Comparison of ENCODE assay signal across 21 cellular contexts in the genomic region with DNA sequence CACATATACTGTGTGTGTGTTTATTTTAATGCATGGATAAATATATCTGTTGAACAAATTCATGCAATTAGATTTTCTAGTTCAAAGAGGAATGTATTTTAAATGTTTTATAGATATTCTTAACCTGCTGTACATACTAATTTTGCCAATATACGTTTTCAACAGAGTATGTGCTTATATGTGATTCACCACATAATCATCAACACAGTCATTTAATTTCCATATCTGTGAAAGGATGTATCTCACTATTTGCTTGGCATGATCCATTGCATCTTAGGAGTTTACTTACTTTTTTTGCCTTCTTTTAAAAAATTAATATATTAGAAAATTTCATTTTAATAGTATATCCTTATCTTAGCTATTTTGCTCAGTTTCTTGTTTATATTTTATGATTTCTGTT.
A peak's percentile ranks its signal among the peaks of the same experiment; 100 is the strongest.
DNase-seq lines count a peak whose midpoint lies in the region; ATAC-seq, FAIRE-seq and TF ChIP-seq lines count a peak whose summit lies in the region.
"Had no signal": no experiment of that assay in that cellular context is flagged by ENCODE, and none has a peak within 500 bp of the region (broad histone marks: within the 10 kb centered on the region; RNA-seq: fewer than 3 reads in every experiment).

No MANE protein-coding gene starts in this region.

- CTCF ChIA-PET in IMR-90 (lab: Yijun Ruan, JAX) (no interaction called here), GM10248 (lab: Yijun Ruan, JAX) (interaction anchor here (1.5 to 2.7 kb wide), 2 partner anchors 8 to 120 kb away, joined by 3 to 7 read pairs; no protein-coding TSS in a partner anchor)

- H3K79me1 ChIP-seq in IMR-90 (ENCODE audit: low read depth in 1 of 2, low read length in 2 of 2) = no peaks in the 10 kb centered on the region

- no peak overlapping the region for H2BK120ac ChIP-seq in IMR-90 (ENCODE audit: low read depth, low read length)

- ATAC-seq in IMR-90 (ENCODE audit: low read depth) = no peak; the same call in 1 of the 2 replicates

- H3K4me3 ChIP-seq in IMR-90 (ENCODE audit: insufficient read depth, low read depth, low read length) = no peak overlapping the region
- H3K4me3 ChIP-seq in bronchial epithelial cell (ENCODE audit: low read depth, low read length) = no peak overlapping the region
- H3K4me3 ChIP-seq: BLaER1 had no signal

- no peak overlapping the region for H3K4me3 Mint-ChIP-seq in nephron progenitor cell
- H3K4me3 Mint-ChIP-seq: CD14-positive monocyte; CD4-positive, alpha-beta memory T cell; IgD-negative memory B cell had no signal

- H4K20me1 ChIP-seq in IMR-90 (ENCODE audit: insufficient read depth, low read length) = no peaks in the 10 kb centered on the region
- H4K20me1 ChIP-seq: BLaER1 had no signal

- H3K4me2 ChIP-seq in IMR-90 (ENCODE audit: low read depth, low read length) = no peak overlapping the region
- H3K4me2 ChIP-seq: BLaER1 had no signal

- TF ChIP-seq RAD21 in IMR-90 (IDR thresholded peaks at IDR 0.05; ENCODE audit: low read length) = no peak

- H3K14ac ChIP-seq in IMR-90 (replicated peaks; ENCODE audit: low read depth, low read length) = no peak overlapping the region

- H3K36me3 Mint-ChIP-seq in nephron progenitor cell (ENCODE audit: low read depth) = no peaks in the 10 kb centered on the region
- H3K36me3 Mint-ChIP-seq: CD14-positive monocyte; CD4-positive, alpha-beta memory T cell; IgD-negative memory B cell had no signal

- H3K36me3 ChIP-seq in IMR-90 (ENCODE audit: control insufficient read depth, insufficient read depth, low read length) (no peaks in the 10 kb centered on the region), bronchial epithelial cell (ENCODE audit: control insufficient read depth, insufficient read depth, low read length) (no peaks in the 10 kb centered on the region)
- H3K36me3 ChIP-seq: BLaER1 had no signal

- H3K56ac ChIP-seq in IMR-90 (ENCODE audit: extremely low read depth, insufficient read depth, low read length) = no peak overlapping the region

- H3K4ac ChIP-seq in IMR-90 (ENCODE audit: low read depth, low read length) = no peak overlapping the region

- no CpG with 5 or more reads among the region's 1 CpG for WGBS in IMR-90 (ENCODE audit: extremely low coverage in 2 of 2, insufficient read length in 1 of 2), 2 experiments

- H4K91ac ChIP-seq in IMR-90 (ENCODE audit: insufficient read depth, low read depth, low read length) = no peak overlapping the region

- no peak for FAIRE-seq in bronchial epithelial cell (lab: Jason Lieb, UNC)
- FAIRE-seq in islet of Langerhans (lab: Jason Lieb, UNC) = peak; percentile 73
- FAIRE-seq: HTR-8/SVneo had no signal

- no peaks in the 10 kb centered on the region for H3K27me3 Mint-ChIP-seq in nephron progenitor cell (ENCODE audit: low read depth, poor library complexity)
- H3K27me3 Mint-ChIP-seq: IgD-negative memory B cell had no signal

- H3K9me3 Mint-ChIP-seq in nephron progenitor cell = no peaks in the 10 kb centered on the region
- H3K9me3 Mint-ChIP-seq: CD4-positive, alpha-beta memory T cell; IgD-negative memory B cell had no signal

- no peaks in the 10 kb centered on the region for H3K9me3 ChIP-seq in IMR-90 (ENCODE audit: control insufficient read depth, insufficient read depth, low read length)
- H3K9me3 ChIP-seq: BLaER1 had no signal

- no peaks in the 10 kb centered on the region for H3K4me1 ChIP-seq in IMR-90 (ENCODE audit: control insufficient read depth, insufficient read depth, low read length)
- H3K4me1 ChIP-seq: BLaER1 had no signal

- no peak overlapping the region for H3K18ac ChIP-seq in IMR-90 (ENCODE audit: low read depth, low read length)

- no peak overlapping the region for H2BK20ac ChIP-seq in IMR-90 (ENCODE audit: low read depth, low read length)

- BruUV-seq in IMR-90 (replicated peaks; lab: Mats Ljungman, UMichigan) = no TSS peak

- no peak overlapping the region for H4K5ac ChIP-seq in IMR-90 (ENCODE audit: low read depth, low read length)

- in situ Hi-C loops in IMR-90 (cut with MboI; ENCODE audit: low sequenced_read_pairs) = no loop called here

- DNase-seq in ELR (ENCODE audit: low read depth) (peak; percentile 71), IMR-90 (peak; percentile 28), bronchial epithelial cell (ENCODE audit: low read depth) (peak; percentile 80), GM10248 (ENCODE audit: extremely low spot score) (no peak), nephron progenitor cell (no peak), LoVo (ENCODE audit: low spot score) (no peak), mesenteric fat pad (ENCODE audit: low spot score) (no peak)
- DNase-seq: 8988T; CD4-positive, alpha-beta memory T cell; DMS153; DND-41; GDM1; GOT3; H7; KBM-7 had no signal

- H3K9ac ChIP-seq in IMR-90 (ENCODE audit: low read depth, low read length) = no peak overlapping the region
- H3K9ac ChIP-seq: BLaER1 had no signal

- H3K27ac Mint-ChIP-seq in nephron progenitor cell = no peak overlapping the region
- H3K27ac Mint-ChIP-seq: CD14-positive monocyte; CD4-positive, alpha-beta memory T cell; IgD-negative memory B cell had no signal

- TF ChIP-seq CTCF in IMR-90 (conservative IDR thresholded peaks at IDR 0.05; ENCODE audit: low read depth, low read length) = no peak
- TF ChIP-seq CTCF in bronchial epithelial cell (IDR thresholded peaks at IDR 0.05; ENCODE audit: insufficient read depth, low read length, severe bottlenecking) = no peak
- TF ChIP-seq CTCF in GM10248 (IDR thresholded peaks at IDR 0.05; ENCODE audit: control extremely low read depth, extremely low read depth, low read depth, missing control alignments) = no peak
- TF ChIP-seq CTCF in nephron progenitor cell (IDR thresholded peaks at IDR 0.05) = no peak

- no peak overlapping the region for H2AK9ac ChIP-seq in IMR-90 (replicated peaks; ENCODE audit: low read depth, low read length, poor library complexity)

- intact Hi-C loops in IMR-90 (cut with micrococcal nuclease) = no loop called here

- no peaks in the 10 kb centered on the region for H3K9me1 ChIP-seq in IMR-90 (ENCODE audit: insufficient read depth, low read length)

- dilution Hi-C loops in IMR-90 (cut with HindIII; ENCODE audit: low sequenced_read_pairs, unreplicated experiment) = no loop called here

- no peak overlapping the region for H2AK5ac ChIP-seq in IMR-90 (ENCODE audit: low read depth, low read length)

- H2BK15ac ChIP-seq in IMR-90 (ENCODE audit: low read depth, low read length) = no peak overlapping the region

- no peaks in the 10 kb centered on the region for H3K4me1 Mint-ChIP-seq in nephron progenitor cell
- H3K4me1 Mint-ChIP-seq: CD4-positive, alpha-beta memory T cell had no signal

- no peak overlapping the region for H3K23ac ChIP-seq in IMR-90 (ENCODE audit: low read depth, low read length)

- H3K27me3 ChIP-seq in IMR-90 (ENCODE audit: control insufficient read depth, insufficient read depth, low read length) (no peaks in the 10 kb centered on the region), bronchial epithelial cell (ENCODE audit: control insufficient read depth, insufficient read depth, low read length) (no peaks in the 10 kb centered on the region)
- H3K27me3 ChIP-seq: BLaER1 had no signal

- H2AFZ ChIP-seq in IMR-90 (replicated peaks; ENCODE audit: low read length, poor library complexity) = no peak overlapping the region

- no peak overlapping the region for H4K8ac ChIP-seq in IMR-90 (ENCODE audit: low read depth in 2 of 2, low read length in 2 of 2)

- H3K27ac ChIP-seq in IMR-90 (ENCODE audit: insufficient read depth, low read length) = no peak overlapping the region
- H3K27ac ChIP-seq: BLaER1, HL-60 had no signal

- no peak for TF ChIP-seq POLR2A in IMR-90 (IDR thresholded peaks at IDR 0.05; ENCODE audit: low read depth, low read length)

- peak overlapping the region; percentile 19 for H2BK5ac ChIP-seq in IMR-90 (ENCODE audit: low read depth, low read length, poor library complexity, severe bottlenecking)

- POLR2A ChIA-PET in IMR-90 (lab: Charles Lee; ENCODE audit: unreplicated experiment) (interaction anchor here (0.6 kb wide), 1 partner anchor 9 kb away, joined by 3 read pairs; no protein-coding TSS in a partner anchor), GM10248 (lab: Yijun Ruan, JAX) (no interaction called here)

TF ChIP-seq in IMR-90, 13 proteins besides CTCF, POLR2A, EP300 and RAD21:
- TF ChIP-seq MXI1 (IDR thresholded peaks at IDR 0.05; ENCODE audit: borderline replicate concordance, low read depth, low read length) = no peak
- TF ChIP-seq CEBPB (IDR thresholded peaks at IDR 0.05; ENCODE audit: low read depth, low read length) = no peak
- no peak for TF ChIP-seq MAZ (IDR thresholded peaks at IDR 0.05; ENCODE audit: borderline replicate concordance, low read depth, low read length)
- TF ChIP-seq MAFK (IDR thresholded peaks at IDR 0.05; ENCODE audit: low read depth, low read length) = no peak
- TF ChIP-seq RCOR1 (IDR thresholded peaks at IDR 0.05; ENCODE audit: insufficient replicate concordance, low read length) = no peak
- TF ChIP-seq CHD1 (IDR thresholded peaks at IDR 0.05; ENCODE audit: low read depth, low read length) = no peak
- TF ChIP-seq, protein P1, sequence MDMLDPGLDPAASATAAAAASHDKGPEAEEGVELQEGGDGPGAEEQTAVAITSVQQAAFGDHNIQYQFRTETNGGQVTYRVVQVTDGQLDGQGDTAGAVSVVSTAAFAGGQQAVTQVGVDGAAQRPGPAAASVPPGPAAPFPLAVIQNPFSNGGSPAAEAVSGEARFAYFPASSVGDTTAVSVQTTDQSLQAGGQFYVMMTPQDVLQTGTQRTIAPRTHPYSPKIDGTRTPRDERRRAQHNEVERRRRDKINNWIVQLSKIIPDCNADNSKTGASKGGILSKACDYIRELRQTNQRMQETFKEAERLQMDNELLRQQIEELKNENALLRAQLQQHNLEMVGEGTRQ (IDR thresholded peaks at IDR 0.05; ENCODE audit: low read depth, low read length) = no peak
- no peak for TF ChIP-seq NFE2L2 (IDR thresholded peaks at IDR 0.05; ENCODE audit: low read depth, low read length)
- no peak for TF ChIP-seq ELK1 (IDR thresholded peaks at IDR 0.05; ENCODE audit: borderline replicate concordance, low read depth, low read length)
- no peak for TF ChIP-seq FOS (IDR thresholded peaks at IDR 0.05; ENCODE audit: low read depth, low read length)
- TF ChIP-seq BHLHE40 (IDR thresholded peaks at IDR 0.05; ENCODE audit: low read depth, low read length) = no peak
- no peak for TF ChIP-seq RFX5 (IDR thresholded peaks at IDR 0.05; ENCODE audit: low read depth, low read length)
- TF ChIP-seq SMC3 (IDR thresholded peaks at IDR 0.05; ENCODE audit: low read depth, low read length) = no peak

Comparison
In these comparisons a context has a peak if more than half of its experiments do, and no peak if none do; other contexts are left out.
1. DNase-seq: peak in ELR (single experiment), IMR-90 (single experiment) and bronchial epithelial cell (single experiment); none in GM10248 (single experiment), nephron progenitor cell (single experiment), LoVo (single experiment) and mesenteric fat pad (single experiment).